In genomic region chr5:133968057-133968993, GRCh38 we compare ENCODE assay signal across 8 cellular contexts. TPM values are rescaled to one million over a fixed set of nuclear protein-coding genes. Genes with fewer than 3 reads are reported as not detected.
DNase-seq lines count a peak whose midpoint lies in the region; ATAC-seq and TF ChIP-seq lines count a peak whose summit lies in the region.

C5orf15 (minus strand) TSS chr5:133968625; CDS start chr5:133968584, 41 bp downstream.

- ATAC-seq in GM21717 (IDR thresholded peaks at IDR 0.05; ENCODE audit: unreplicated experiment), result peak; percentile 96

- H3K4me3 ChIP-seq in mucosa of rectum (ENCODE audit: low read length in 2 of 2), result peak within 1 kb of the TSS; percentile 98 to 99

- H3K27ac Mint-ChIP-seq in activated T-cell treated with anti-CD3 and anti-CD28 coated beads, Interleukin-2, amount 50 U/mL, for 24 hours, result peak within 1 kb of the TSS; percentile 97

- H3K9me3 ChIP-seq in mucosa of rectum (ENCODE audit: control insufficient read depth in 2 of 2, low read length in 2 of 2), result no peaks in the 10 kb centered on the region

- H3K9me3 Mint-ChIP-seq in activated T-cell treated with anti-CD3 and anti-CD28 coated beads, Interleukin-2, amount 50 U/mL, for 24 hours, result no peaks in the 10 kb centered on the region

- H3K4me1 Mint-ChIP-seq in activated T-cell treated with anti-CD3 and anti-CD28 coated beads, Interleukin-2, amount 50 U/mL, for 24 hours (ENCODE audit: low read depth), result peaks cover 63% of the 10 kb centered on the region

- H3K27me3 Mint-ChIP-seq in activated T-cell treated with anti-CD3 and anti-CD28 coated beads, Interleukin-2, amount 50 U/mL, for 24 hours, result no peaks in the 10 kb centered on the region

- DNase-seq in DMS53 (lab: John Stamatoyannopoulos, UW) (peak; percentile 98), KBM-7 (peak; percentile 98), erythroblast (lab: John Stamatoyannopoulos, UW) (peak; percentile 97 to 98)
- peak; percentile 93 for DNase-seq in activated T-cell treated with anti-CD3 and anti-CD28 coated beads, Interleukin-2, amount 50 U/mL, for 24 hours
- DNase-seq in stimulated activated CD8-positive, alpha-beta memory T cell treated with anti-CD3 and anti-CD28 coated beads, Interleukin-4, amount 100 ng/mL, for 48 hours, result peak; percentile 95

- H3K36me3 Mint-ChIP-seq in activated T-cell treated with anti-CD3 and anti-CD28 coated beads, Interleukin-2, amount 50 U/mL, for 24 hours (ENCODE audit: low read depth), result peaks cover 75% of the 10 kb centered on the region

- peaks cover 7 to 12% of the 10 kb centered on the region in 2 donors for H3K36me3 ChIP-seq in mucosa of rectum (ENCODE audit: control insufficient read depth in 2 of 2, insufficient read depth in 2 of 2, low read length in 2 of 2)

- peak within 1 kb of the TSS; percentile 84 for H3K27ac ChIP-seq in mucosa of rectum (ENCODE audit: low read depth in 2 of 2, low read length in 2 of 2)

- in situ Hi-C loops in KBM-7 (cut with MboI; ENCODE audit: low pct_unique_long_range_greater_than_20kb, low sequenced_read_pairs), result no loop called here

- peak; percentile 91 for TF ChIP-seq POLR2A in erythroblast (IDR thresholded peaks at IDR 0.05; ENCODE audit: low read length)

- H3K4me3 Mint-ChIP-seq in activated T-cell treated with anti-CD3 and anti-CD28 coated beads, Interleukin-2, amount 50 U/mL, for 24 hours, result peak within 1 kb of the TSS; percentile 99

- peak within 1 kb of the TSS; percentile 89 to 95 for H3K9ac ChIP-seq in mucosa of rectum (ENCODE audit: low read depth in 1 of 2, low read length in 2 of 2)

- no peaks in the 10 kb centered on the region for H3K27me3 ChIP-seq in mucosa of rectum (ENCODE audit: control insufficient read depth in 2 of 2, insufficient read depth in 2 of 2, low read length in 2 of 2)

- peaks cover 6 to 9% of the 10 kb centered on the region in 2 donors for H3K4me1 ChIP-seq in mucosa of rectum (ENCODE audit: control insufficient read depth in 2 of 2, insufficient read depth in 2 of 2, low read length in 2 of 2)

TF ChIP-seq in PFSK-1, 5 proteins besides CTCF, POLR2A, EP300 and RAD21:
- TF ChIP-seq REST (IDR thresholded peaks at IDR 0.05; ENCODE audit: insufficient read depth in 1 of 2, low read depth in 2 of 2, low read length in 2 of 2), result no peak
- TF ChIP-seq POLR2AphosphoS5 (IDR thresholded peaks at IDR 0.05; ENCODE audit: low read depth, low read length), result peak; percentile 90
- peak; percentile 58 for TF ChIP-seq FOXP2 (optimal IDR thresholded peaks at IDR 0.05; ENCODE audit: borderline replicate concordance, extremely low read depth, extremely low read length, insufficient read depth)
- TF ChIP-seq TAF1 (IDR thresholded peaks at IDR 0.05; ENCODE audit: borderline replicate concordance, insufficient read depth, low read length), result peak; percentile 69; the same call in 1 of the 2 replicates
- no peak for TF ChIP-seq SIN3A (IDR thresholded peaks at IDR 0.05; ENCODE audit: borderline replicate concordance, insufficient read depth, low read length)

RNA-seq across cellular contexts. Expression of gene C5orf15, which starts in this region (rescaled TPM):
- 49.8 TPM for polyA plus RNA-seq in PFSK-1 (2012; ENCODE audit: insufficient read length, low read depth)

Comparison
In these comparisons a context has a peak if more than half of its experiments do, and no peak if none do; other contexts are left out.
1. Peak in every context shown above with its lines: DNase-seq, ATAC-seq, H3K4me3 ChIP-seq and H3K27ac ChIP-seq.